ENCODE assay signal across 12 cellular contexts in genomic region chr6:53042112-53042511, GRCh38. TPM values are rescaled to one million over a fixed set of nuclear protein-coding genes. Genes with fewer than 3 reads are reported as not detected.
DNase-seq lines count a peak whose midpoint lies in the region; ATAC-seq and TF ChIP-seq lines count a peak whose summit lies in the region.
"Had no signal": no experiment of that assay in that cellular context is flagged by ENCODE, and none has a peak within 500 bp of the region (broad histone marks: within the 10 kb centered on the region; RNA-seq: fewer than 3 reads in every experiment).

No MANE protein-coding gene starts in this region.

- no peak overlapping the region for H3K18ac ChIP-seq in neuronal stem cell (ENCODE audit: low read length)

- no peak overlapping the region for H4K91ac ChIP-seq in neuronal stem cell (ENCODE audit: low read depth, low read length, poor library complexity)

- WGBS in neuronal stem cell (ENCODE audit: extremely low coverage in 2 of 2, insufficient read length in 2 of 2, insufficient replicate concordance in 1 of 2), 2 donors = no CpG with 5 or more reads among the region's 4 CpGs

- H2AFZ ChIP-seq in neuronal stem cell (ENCODE audit: low read length) = no peak overlapping the region

- no peaks in the 10 kb centered on the region for H3K27me3 ChIP-seq in neuronal stem cell (ENCODE audit: control insufficient read depth in 3 of 3, insufficient read depth in 3 of 3, low read depth in 1 of 3, low read length in 3 of 3)

- H3K27ac ChIP-seq in neuronal stem cell (replicated peaks; ENCODE audit: low read length) = no peak overlapping the region
- H3K27ac ChIP-seq: prostate gland had no signal

- DNase-seq in DMS79 treated with DMSO at 0.1 percent for 48 hours (lab: John Stamatoyannopoulos, UW) (peak; percentile 16), RKO (ENCODE audit: low spot score) (peak; percentile 65), epithelial cell of esophagus (ENCODE audit: low read depth) (peak; percentile 82), non-pigmented ciliary epithelial cell (ENCODE audit: low read depth) (peak; percentile 83), NCI-H2227 treated with DMSO at 0.1 percent for 48 hours (lab: John Stamatoyannopoulos, UW) (no peak), neuronal stem cell (ENCODE audit: low spot score) (no peak)
- no peak for DNase-seq in stimulated activated CD4-positive, alpha-beta T cell treated with anti-CD3 and anti-CD28 coated beads, Interleukin-1b, Interleukin-23, amount 100 ng/mL, for 48 hours
- DNase-seq: NCI-H774; stimulated activated CD8-positive, alpha-beta memory T cell treated with anti-CD3 and anti-CD28 coated beads, Interleukin-4, amount 100 ng/mL, for 48 hours had no signal

- H3K4me3 ChIP-seq in epithelial cell of esophagus (ENCODE audit: low read length) (no peak overlapping the region), neuronal stem cell (ENCODE audit: low read length in 2 of 2) (no peak overlapping the region)
- H3K4me3 ChIP-seq: prostate gland had no signal

- H2BK5ac ChIP-seq in neuronal stem cell (ENCODE audit: low read length) = no peak overlapping the region

- no peak overlapping the region for H3K9ac ChIP-seq in neuronal stem cell (ENCODE audit: low read depth, low read length, poor library complexity)

- H2BK12ac ChIP-seq in neuronal stem cell (ENCODE audit: low read length) = no peak overlapping the region

- H3K23ac ChIP-seq in neuronal stem cell (ENCODE audit: low read depth, low read length, poor library complexity) = no peak overlapping the region

- H3K9me3 ChIP-seq in neuronal stem cell (replicated peaks in 1 of 2; ENCODE audit: control insufficient read depth in 2 of 2, insufficient read depth in 1 of 2, low read depth in 1 of 2, low read length in 2 of 2) = no peaks in the 10 kb centered on the region
- H3K9me3 ChIP-seq: prostate gland had no signal

- H2BK15ac ChIP-seq in neuronal stem cell (ENCODE audit: low read length) = no peak overlapping the region

- H3K4me2 ChIP-seq in neuronal stem cell (ENCODE audit: insufficient read depth, low read length, poor library complexity, severe bottlenecking) = no peak overlapping the region

- H4K8ac ChIP-seq in neuronal stem cell (ENCODE audit: low read depth, low read length) = no peak overlapping the region

- no peak overlapping the region for H2AK5ac ChIP-seq in neuronal stem cell (ENCODE audit: low read depth, low read length)

- no peaks in the 10 kb centered on the region for H3K79me1 ChIP-seq in neuronal stem cell (ENCODE audit: low read depth, low read length)

- TF ChIP-seq CTCF in epithelial cell of esophagus (IDR thresholded peaks at IDR 0.05; ENCODE audit: insufficient read depth, low read depth, low read length, missing control alignments) = no peak

- ATAC-seq in GM19395 (IDR thresholded peaks at IDR 0.05; ENCODE audit: unreplicated experiment) = no peak
- ATAC-seq: WTC11 had no signal

- H3K14ac ChIP-seq in neuronal stem cell (ENCODE audit: low read length) = no peak overlapping the region

- peaks cover 11 to 50% of the 10 kb centered on the region in 2 donors for H3K36me3 ChIP-seq in neuronal stem cell (replicated peaks in 1 of 2; ENCODE audit: control insufficient read depth in 2 of 2, insufficient read depth in 2 of 2, low read length in 2 of 2)
- H3K36me3 ChIP-seq: prostate gland had no signal

- H3K4ac ChIP-seq in neuronal stem cell (ENCODE audit: low read length) = no peak overlapping the region

- no peak overlapping the region for H2BK120ac ChIP-seq in neuronal stem cell (ENCODE audit: low read depth, low read length)

- peaks cover 4 to 13% of the 10 kb centered on the region in 2 donors for H3K4me1 ChIP-seq in neuronal stem cell (ENCODE audit: control insufficient read depth in 2 of 2, insufficient read depth in 1 of 2, low read depth in 1 of 2, low read length in 2 of 2)
- H3K4me1 ChIP-seq: prostate gland had no signal

RNA-seq across cellular contexts. Expression of gene CILK1, which starts 19.5 kb away (rescaled TPM):
- 9.4 TPM for polyA plus RNA-seq in neuronal stem cell (2013, experiment 1 of 2)
- polyA plus RNA-seq in neuronal stem cell (2013, experiment 2 of 2) = 9.4 TPM

RNA-seq across cellular contexts. Expression of gene FBXO9, which starts 23.1 kb away (rescaled TPM):
- polyA plus RNA-seq in neuronal stem cell (2013, experiment 1 of 2) = 29.1 TPM
- 29.4 TPM for polyA plus RNA-seq in neuronal stem cell (2013, experiment 2 of 2)

RNA-seq across cellular contexts. Expression of gene GSTA4, which starts 47.0 kb away (rescaled TPM):
- 55.7 TPM for polyA plus RNA-seq in neuronal stem cell (2013, experiment 1 of 2)
- 55.9 TPM for polyA plus RNA-seq in neuronal stem cell (2013, experiment 2 of 2)

Comparison
In these comparisons a context has a peak if more than half of its experiments do, and no peak if none do; other contexts are left out.
1. DNase-seq: peak in DMS79 treated with DMSO at 0.1 percent for 48 hours (single experiment), RKO (single experiment), epithelial cell of esophagus (single experiment) and non-pigmented ciliary epithelial cell (single experiment); none in NCI-H2227 treated with DMSO at 0.1 percent for 48 hours (single experiment), stimulated activated CD4-positive, alpha-beta T cell treated with anti-CD3 and anti-CD28 coated beads, Interleukin-1b, Interleukin-23, amount 100 ng/mL, for 48 hours (single experiment) and neuronal stem cell (single experiment).